Comparison of ENCODE assay signal across 8 cellular contexts in the genomic region with DNA sequence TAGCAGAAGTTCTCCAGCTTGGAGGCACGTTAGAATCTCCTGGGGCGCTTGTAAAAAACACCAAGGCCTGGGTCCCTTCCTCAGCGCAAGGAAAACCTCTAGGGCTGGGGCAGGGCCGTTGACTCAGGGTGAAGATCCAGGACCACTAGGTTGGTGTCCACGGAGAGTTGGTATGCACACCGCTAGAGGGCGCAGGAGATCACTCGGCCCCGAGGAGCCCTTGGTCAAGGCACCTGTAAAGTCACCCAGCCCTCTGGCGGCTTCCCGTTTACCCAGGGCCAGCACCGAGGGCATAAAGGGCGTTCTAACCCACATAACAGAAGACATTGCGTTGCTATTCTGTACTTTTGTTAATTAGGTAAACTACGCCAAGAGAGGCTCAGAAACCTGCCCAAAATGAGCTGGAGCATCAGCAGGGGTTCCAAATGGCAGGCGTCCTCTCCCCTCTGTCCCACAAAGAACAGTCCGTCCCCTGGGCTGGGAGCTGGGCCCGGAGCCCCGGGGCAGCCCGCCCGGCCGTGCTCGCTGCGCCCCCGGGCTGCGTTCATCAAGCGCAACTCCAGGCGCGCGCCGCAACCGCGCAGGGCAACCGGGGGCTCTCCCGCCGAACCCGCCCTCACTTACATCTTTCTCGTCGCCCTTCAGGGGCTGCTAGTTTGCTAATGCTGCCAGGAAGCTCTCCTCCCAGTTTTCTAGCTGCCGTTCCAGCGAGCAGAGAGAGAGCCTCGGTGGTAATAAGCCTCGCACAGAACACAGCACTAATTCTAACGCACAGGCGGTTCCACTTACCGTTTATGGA.
DNase-seq lines count a peak whose midpoint lies in the region; ATAC-seq and TF ChIP-seq lines count a peak whose summit lies in the region.

No MANE protein-coding gene starts in this region.

- H3K36me3 ChIP-seq in cardiac muscle cell, result no peaks in the 10 kb centered on the region
- no peaks in the 10 kb centered on the region for H3K36me3 ChIP-seq in OCI-LY1 (ENCODE audit: insufficient read depth, low read length)
- H3K36me3 ChIP-seq in body of pancreas (replicated peaks in 1 of 2; ENCODE audit: insufficient read depth in 1 of 2, low read depth in 2 of 2), result no peaks in the 10 kb centered on the region
- H3K36me3 ChIP-seq in stomach smooth muscle (ENCODE audit: control insufficient read depth in 2 of 2, insufficient read depth in 2 of 2, low read length in 2 of 2), result no peaks in the 10 kb centered on the region

- ATAC-seq in HG03066 (IDR thresholded peaks at IDR 0.05; ENCODE audit: low read depth, unreplicated experiment), result peak; percentile 81
- no peak for ATAC-seq in body of pancreas
- ATAC-seq in left colon, result peak; percentile 62

- no peak overlapping the region for H2AFZ ChIP-seq in OCI-LY1 (ENCODE audit: low read length)

- no peak overlapping the region for H3K4me3 ChIP-seq in cardiac muscle cell
- no peak overlapping the region for H3K4me3 ChIP-seq in OCI-LY1 (ENCODE audit: low read depth, low read length, poor library complexity, severe bottlenecking)
- H3K4me3 ChIP-seq in body of pancreas, result no peak overlapping the region
- peak overlapping the region; percentile 55 to 63 for H3K4me3 ChIP-seq in stomach smooth muscle (ENCODE audit: low read length in 2 of 2)

- no peak for TF ChIP-seq POLR2A in body of pancreas (IDR thresholded peaks at IDR 0.05)

- H3K9me3 ChIP-seq in cardiac muscle cell (ENCODE audit: low read depth) (no peaks in the 10 kb centered on the region), OCI-LY1 (ENCODE audit: low read length) (no peaks in the 10 kb centered on the region), body of pancreas (no peaks in the 10 kb centered on the region), stomach smooth muscle (ENCODE audit: control insufficient read depth in 2 of 2, low read length in 2 of 2) (no peaks in the 10 kb centered on the region)

- no peaks in the 10 kb centered on the region for H4K20me1 ChIP-seq in OCI-LY1 (ENCODE audit: insufficient read depth, low read length)

- peak; percentile 12 to 70 for DNase-seq in cardiac muscle cell (ENCODE audit: low read depth in 1 of 2, low spot score in 1 of 2)
- DNase-seq in cardiac septum (ENCODE audit: low spot score), result no peak
- DNase-seq in body of pancreas, result peak; percentile 32 to 58 (median 48)
- peak in 1 of 2 donors; percentile 53 for DNase-seq in left colon
- no peak for DNase-seq in NCI-H2171 treated with DMSO at 0.1 percent for 48 hours (lab: John Stamatoyannopoulos, UW)

- H3K4me1 ChIP-seq in cardiac muscle cell (ENCODE audit: low read depth), result no peaks in the 10 kb centered on the region
- H3K4me1 ChIP-seq in OCI-LY1 (ENCODE audit: insufficient read depth, low read length, severe bottlenecking), result no peaks in the 10 kb centered on the region
- H3K4me1 ChIP-seq in body of pancreas, result peaks cover 8% of the 10 kb centered on the region
- H3K4me1 ChIP-seq in stomach smooth muscle (ENCODE audit: control insufficient read depth, insufficient read depth, low read length), result peaks cover 6% of the 10 kb centered on the region

- no peaks in the 10 kb centered on the region for H3K9me2 ChIP-seq in OCI-LY1 (ENCODE audit: low read depth, low read length)

- no peaks in the 10 kb centered on the region for H3K79me2 ChIP-seq in OCI-LY1 (ENCODE audit: insufficient read depth, low read length)

- H3K27ac ChIP-seq in cardiac muscle cell (no peak overlapping the region), OCI-LY1 (ENCODE audit: low read depth, low read length, poor library complexity, severe bottlenecking) (no peak overlapping the region), body of pancreas (no peak overlapping the region), stomach smooth muscle (ENCODE audit: low read length) (no peak overlapping the region)

- no peak overlapping the region for H3K4me2 ChIP-seq in OCI-LY1 (ENCODE audit: low read length)

- intact Hi-C loops in cardiac septum (cut with DNase I) (no loop called here), body of pancreas (cut with DNase I) (loop anchor here (10.0 kb wide), 1 partner anchor 388 kb away; no protein-coding TSS in a partner anchor), left colon (cut with DNase I, micrococcal nuclease) (loop anchor here (10.0 kb wide), 1 partner anchor 388 kb away; no protein-coding TSS in a partner anchor)

- H3K27me3 ChIP-seq in cardiac muscle cell (peaks cover 34% of the 10 kb centered on the region), OCI-LY1 (ENCODE audit: insufficient read depth, low read length) (no peaks in the 10 kb centered on the region), body of pancreas (peaks cover 0 to 6% of the 10 kb centered on the region in 2 donors), stomach smooth muscle (ENCODE audit: control insufficient read depth in 1 of 2, insufficient read depth in 2 of 2, low read length in 2 of 2) (peaks cover 0 to 4% of the 10 kb centered on the region in 2 donors)

- TF ChIP-seq CTCF in cardiac muscle cell (IDR thresholded peaks at IDR 0.05; ENCODE audit: low read depth, low read length) (peak; percentile 60), OCI-LY1 (IDR thresholded peaks at IDR 0.05; ENCODE audit: low read length) (peak; percentile 72), body of pancreas (IDR thresholded peaks at IDR 0.05) (peak; percentile 29 to 51 (median 40))

- H3K9ac ChIP-seq in OCI-LY1 (ENCODE audit: low read length), result no peak overlapping the region
- H3K9ac ChIP-seq in stomach smooth muscle (ENCODE audit: low read length in 2 of 2), result peak overlapping the region in 1 of 2 donors; percentile 4

- WGBS in body of pancreas, 2 donors, result 5% methylated on average over 22 to 46 of the region's 46 CpGs

- no peaks in the 10 kb centered on the region for H3F3A ChIP-seq in OCI-LY1 (ENCODE audit: insufficient read depth, low read length)

Comparison
In these comparisons a context has a peak if more than half of its experiments do, and no peak if none do; other contexts are left out.
1. DNase-seq: peak in cardiac muscle cell (2 of 2) and body of pancreas (4 of 4); none in cardiac septum (single experiment) and NCI-H2171 treated with DMSO at 0.1 percent for 48 hours (single experiment).
2. H3K4me3 ChIP-seq: peak in stomach smooth muscle (2 of 2); none in cardiac muscle cell (single experiment), OCI-LY1 (single experiment) and body of pancreas (0 of 2).
3. Peak in every context shown above with its lines, with median percentiles within 50 percentile points of each other: CTCF ChIP-seq.